ENCODE assay signal across 15 cellular contexts in the genomic region with DNA sequence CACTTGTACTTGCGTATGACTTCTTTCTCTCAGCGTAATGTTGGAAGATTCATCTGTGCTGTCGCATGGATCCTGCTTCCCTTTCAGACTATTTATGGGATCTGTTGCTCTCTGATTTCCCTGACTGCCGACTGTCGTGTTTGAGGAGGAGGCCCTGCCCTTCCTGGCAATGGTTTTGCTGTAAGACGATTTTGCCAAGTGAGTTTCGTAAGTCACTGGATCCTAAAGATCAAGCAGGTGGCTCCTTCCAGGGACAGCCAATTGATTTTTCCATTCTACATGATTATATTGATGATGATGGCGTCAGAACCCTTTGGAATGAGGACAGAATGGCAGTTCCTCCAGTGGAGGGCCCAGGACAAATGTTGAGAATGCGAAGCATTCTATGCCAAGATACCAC. TPM values are rescaled to one million over a fixed set of nuclear protein-coding genes. Genes with fewer than 3 reads are reported as not detected.
DNase-seq lines count a peak whose midpoint lies in the region; ATAC-seq and TF ChIP-seq lines count a peak whose summit lies in the region.
"Had no signal": no experiment of that assay in that cellular context is flagged by ENCODE, and none has a peak within 500 bp of the region (broad histone marks: within the 10 kb centered on the region; RNA-seq: fewer than 3 reads in every experiment).

No MANE protein-coding gene starts in this region.

- H3K4me1 Mint-ChIP-seq in nephron progenitor cell: peaks cover 1% of the 10 kb centered on the region

- no peak for TF ChIP-seq CTCF in body of pancreas (IDR thresholded peaks at IDR 0.05)
- no peak for TF ChIP-seq CTCF in heart right ventricle (IDR thresholded peaks at IDR 0.05)
- no peak for TF ChIP-seq CTCF in nephron progenitor cell (IDR thresholded peaks at IDR 0.05)

- H3K27ac ChIP-seq in body of pancreas (peak overlapping the region; percentile 13 to 80 (median 48)), heart right ventricle (peak overlapping the region in 9 of 10 donors; percentile 9 to 67 (median 39)), subcutaneous abdominal adipose tissue (ENCODE audit: low read depth, low read length) (peak overlapping the region; percentile 19)
- H3K27ac ChIP-seq: A549, C4-2B had no signal

- no peak overlapping the region for H3K9ac ChIP-seq in subcutaneous abdominal adipose tissue (ENCODE audit: low read length in 5 of 5)

- no peak overlapping the region for H3K4me3 Mint-ChIP-seq in nephron progenitor cell
- H3K4me3 Mint-ChIP-seq: CD4-positive, alpha-beta memory T cell; GM23338 had no signal

- ATAC-seq in body of pancreas (peak; percentile 52), heart right ventricle (peak in 4 of 8 donors; percentile 25 to 62 (median 48)), GM21360 (IDR thresholded peaks at IDR 0.05; ENCODE audit: unreplicated experiment) (no peak)
- no peak for ATAC-seq in stimulated activated naive CD8-positive, alpha-beta T cell treated with anti-CD3 and anti-CD28 coated beads, Interleukin-15, Interleukin-2, amounts not matched to agents 100 U/mL and 50 U/mL, for 24 hours
- ATAC-seq: A549, GM12878, GM23338 had no signal

- no peaks in the 10 kb centered on the region for H3K36me3 Mint-ChIP-seq in nephron progenitor cell (ENCODE audit: low read depth)
- H3K36me3 Mint-ChIP-seq: CD4-positive, alpha-beta memory T cell had no signal

- H3K9me3 ChIP-seq in body of pancreas (no peaks in the 10 kb centered on the region), heart right ventricle (no peaks in the 10 kb centered on the region), subcutaneous abdominal adipose tissue (ENCODE audit: control insufficient read depth in 5 of 5, low read length in 5 of 5) (no peaks in the 10 kb centered on the region)
- H3K9me3 ChIP-seq: A549, BE2C had no signal

- TF ChIP-seq POLR2A in body of pancreas (IDR thresholded peaks at IDR 0.05): peak in 1 of 3 donors; percentile 37

- H3K9me3 Mint-ChIP-seq in nephron progenitor cell: no peaks in the 10 kb centered on the region
- H3K9me3 Mint-ChIP-seq: CD4-positive, alpha-beta memory T cell had no signal

- H3K36me3 ChIP-seq in body of pancreas (replicated peaks in 1 of 2; ENCODE audit: insufficient read depth in 1 of 2, low read depth in 2 of 2) (no peaks in the 10 kb centered on the region), heart right ventricle (no peaks in the 10 kb centered on the region), subcutaneous abdominal adipose tissue (ENCODE audit: control insufficient read depth in 5 of 5, insufficient read depth in 5 of 5, low read length in 5 of 5) (no peaks in the 10 kb centered on the region)
- H3K36me3 ChIP-seq: BE2C had no signal

- peak overlapping the region; percentile 47 for H3K27ac Mint-ChIP-seq in nephron progenitor cell
- H3K27ac Mint-ChIP-seq: CD4-positive, alpha-beta memory T cell; GM23338 had no signal

- intact Hi-C loops in body of pancreas (cut with DNase I): no loop called here
- intact Hi-C loops in heart right ventricle (cut with DNase I): no loop called here

- H3K27me3 ChIP-seq in body of pancreas (no peaks in the 10 kb centered on the region), heart right ventricle (no peaks in the 10 kb centered on the region), subcutaneous abdominal adipose tissue (ENCODE audit: control insufficient read depth in 5 of 5, insufficient read depth in 4 of 5, low read length in 5 of 5) (no peaks in the 10 kb centered on the region)
- H3K27me3 ChIP-seq: BE2C had no signal

- H3K4me1 ChIP-seq in body of pancreas (peaks cover 52% of the 10 kb centered on the region), heart right ventricle (peaks cover 3 to 51% (median 21%) of the 10 kb centered on the region in 9 donors), subcutaneous abdominal adipose tissue (ENCODE audit: control insufficient read depth in 5 of 5, insufficient read depth in 5 of 5, low read length in 5 of 5) (peaks cover 0 to 24% (median 14%) of the 10 kb centered on the region in 5 donors)
- H3K4me1 ChIP-seq: A549 had no signal

- DNase-seq in body of pancreas (peak in 3 of 4 donors; percentile 22 to 68 (median 34)), heart right ventricle (no peak), nephron progenitor cell (no peak), NCI-H187 treated with DMSO at 0.1 percent for 48 hours (lab: John Stamatoyannopoulos, UW) (no peak)
- DNase-seq in stimulated activated naive CD8-positive, alpha-beta T cell treated with anti-CD3 and anti-CD28 coated beads, Interleukin-15, Interleukin-2, amounts not matched to agents 100 U/mL and 50 U/mL, for 24 hours: no peak
- DNase-seq: BE2C; CD4-positive, alpha-beta memory T cell; DMS79; H7 had no signal

- WGBS in body of pancreas, 2 donors: 29 to 30% methylated on average over 9 of the region's 9 CpGs
- WGBS in heart right ventricle, 2 donors: 38 to 43% methylated on average over 9 of the region's 9 CpGs

- H3K27me3 Mint-ChIP-seq in nephron progenitor cell (ENCODE audit: low read depth, poor library complexity): peaks cover 5% of the 10 kb centered on the region
- H3K27me3 Mint-ChIP-seq: CD4-positive, alpha-beta memory T cell had no signal

- H3K4me3 ChIP-seq in body of pancreas: no peak overlapping the region
- no peak overlapping the region for H3K4me3 ChIP-seq in heart right ventricle
- H3K4me3 ChIP-seq in subcutaneous abdominal adipose tissue (ENCODE audit: low read depth in 1 of 5, low read length in 5 of 5): no peak overlapping the region
- H3K4me3 ChIP-seq: A549, GM12878, GM23338 had no signal

RNA-seq across cellular contexts. Expression of a gene that starts 8.7 kb away (rescaled TPM):
- total RNA-seq in body of pancreas: 10 to 100 TPM; 12.2 to 15.8 TPM
- 10 to 100 TPM; 11.8 to 33.5 (median 18.1) TPM for total RNA-seq in heart right ventricle
- 10 to 100 TPM; 10.4 to 10.8 TPM for polyA plus RNA-seq in heart right ventricle

Comparison
In these comparisons a context has a peak if more than half of its experiments do, and no peak if none do; other contexts are left out.
1. DNase-seq: peak in body of pancreas (3 of 4); none in heart right ventricle (0 of 2), nephron progenitor cell (single experiment), stimulated activated naive CD8-positive, alpha-beta T cell treated with anti-CD3 and anti-CD28 coated beads, Interleukin-15, Interleukin-2, amounts not matched to agents 100 U/mL and 50 U/mL, for 24 hours (single experiment) and NCI-H187 treated with DMSO at 0.1 percent for 48 hours (single experiment).
2. Peak in every context shown above with its lines, with median percentiles within 50 percentile points of each other: H3K27ac ChIP-seq.